ENCODE assay signal across 1 cellular context in genomic region chr9:130997925-130998595, GRCh38.
A peak's percentile ranks its signal among the peaks of the same experiment; 100 is the strongest.
TF ChIP-seq lines count a peak whose summit lies in the region.

No MANE protein-coding gene starts in this region.

TF ChIP-seq in HepG2, 621 proteins besides CTCF, POLR2A, EP300 and RAD21 (continued from another document and continues in another):
- no peak for TF ChIP-seq POLR2G (IDR thresholded peaks at IDR 0.05; ENCODE audit: low read depth, low read length)
- no peak for TF ChIP-seq NCOR1 (IDR thresholded peaks at IDR 0.05; ENCODE audit: borderline replicate concordance, low read length)
- TF ChIP-seq, protein P1, sequence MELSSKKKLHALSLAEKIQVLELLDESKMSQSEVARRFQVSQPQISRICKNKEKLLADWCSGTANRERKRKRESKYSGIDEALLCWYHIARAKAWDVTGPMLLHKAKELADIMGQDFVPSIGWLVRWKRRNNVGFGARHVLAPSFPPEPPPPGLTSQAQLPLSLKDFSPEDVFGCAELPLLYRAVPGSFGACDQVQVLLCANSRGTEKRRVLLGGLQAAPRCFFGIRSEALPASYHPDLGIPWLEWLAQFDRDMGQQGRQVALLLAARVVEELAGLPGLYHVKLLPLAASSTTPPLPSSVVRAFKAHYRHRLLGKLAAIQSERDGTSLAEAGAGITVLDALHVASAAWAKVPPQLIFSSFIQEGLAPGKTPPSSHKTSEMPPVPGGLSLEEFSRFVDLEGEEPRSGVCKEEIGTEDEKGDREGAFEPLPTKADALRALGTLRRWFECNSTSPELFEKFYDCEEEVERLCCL (CRISPR knock-in tag; IDR thresholded peaks at IDR 0.05; ENCODE audit: borderline replicate concordance), result no peak
- no peak for TF ChIP-seq MTA3 (CRISPR knock-in tag; IDR thresholded peaks at IDR 0.05)
- TF ChIP-seq ETV5 (CRISPR knock-in tag; IDR thresholded peaks at IDR 0.05; ENCODE audit: borderline replicate concordance), result no peak
- no peak for TF ChIP-seq PRMT3 (CRISPR knock-in tag; IDR thresholded peaks at IDR 0.05; ENCODE audit: borderline replicate concordance, low read depth)
- no peak for TF ChIP-seq ZUFSP (CRISPR knock-in tag; IDR thresholded peaks at IDR 0.05; ENCODE audit: borderline replicate concordance)
- TF ChIP-seq, protein P2, sequence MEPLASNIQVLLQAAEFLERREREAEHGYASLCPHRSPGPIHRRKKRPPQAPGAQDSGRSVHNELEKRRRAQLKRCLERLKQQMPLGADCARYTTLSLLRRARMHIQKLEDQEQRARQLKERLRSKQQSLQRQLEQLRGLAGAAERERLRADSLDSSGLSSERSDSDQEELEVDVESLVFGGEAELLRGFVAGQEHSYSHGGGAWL (CRISPR knock-in tag; IDR thresholded peaks at IDR 0.05), result no peak
- no peak for TF ChIP-seq MIXL1 (CRISPR knock-in tag; IDR thresholded peaks at IDR 0.05)
- no peak for TF ChIP-seq TSC22D2 (CRISPR knock-in tag; IDR thresholded peaks at IDR 0.05; ENCODE audit: borderline replicate concordance)
- TF ChIP-seq NCOA2 (CRISPR knock-in tag; IDR thresholded peaks at IDR 0.05), result no peak
- no peak for TF ChIP-seq YY1 (IDR thresholded peaks at IDR 0.05; ENCODE audit: insufficient read depth, insufficient replicate concordance, low read depth, low read length)
- 0 out of 2 replicates have a peak, but pooled peaks have one; percentile 35 for TF ChIP-seq SMAD1 (CRISPR knock-in tag; IDR thresholded peaks at IDR 0.05; ENCODE audit: borderline replicate concordance, low read depth)
- TF ChIP-seq ZNF687 (CRISPR knock-in tag; IDR thresholded peaks at IDR 0.05), result peak; percentile 51
- TF ChIP-seq ZNF772 (CRISPR knock-in tag; IDR thresholded peaks at IDR 0.05), result no peak
- TF ChIP-seq ZNF20 (CRISPR knock-in tag; IDR thresholded peaks at IDR 0.05), result no peak
- 0 out of 2 replicates have a peak, but pooled peaks have one; percentile 25 for TF ChIP-seq AHR (CRISPR knock-in tag; IDR thresholded peaks at IDR 0.05)
- TF ChIP-seq KDM2A (CRISPR knock-in tag; IDR thresholded peaks at IDR 0.05; ENCODE audit: borderline replicate concordance, low read depth), result peak; percentile 57; the same call in 1 of the 2 replicates
- TF ChIP-seq ZNF12 (CRISPR knock-in tag; IDR thresholded peaks at IDR 0.05), result no peak
- TF ChIP-seq GABPB1 (CRISPR knock-in tag; IDR thresholded peaks at IDR 0.05), result peak; percentile 33; the same call in 1 of the 2 replicates
- no peak for TF ChIP-seq JUND (CRISPR knock-in tag; IDR thresholded peaks at IDR 0.05)
- no peak for TF ChIP-seq NR0B2 (CRISPR knock-in tag; IDR thresholded peaks at IDR 0.05)
- TF ChIP-seq ZNF556 (CRISPR knock-in tag; IDR thresholded peaks at IDR 0.05; ENCODE audit: borderline replicate concordance), result no peak
- no peak for TF ChIP-seq ZNF446 (CRISPR knock-in tag; IDR thresholded peaks at IDR 0.05)
- TF ChIP-seq, protein P3, sequence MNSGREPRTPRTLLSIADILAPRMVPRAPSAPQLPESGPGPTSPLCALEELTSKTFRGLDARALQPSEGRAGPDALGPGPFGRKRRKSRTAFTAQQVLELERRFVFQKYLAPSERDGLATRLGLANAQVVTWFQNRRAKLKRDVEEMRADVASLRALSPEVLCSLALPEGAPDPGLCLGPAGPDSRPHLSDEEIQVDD (CRISPR knock-in tag; IDR thresholded peaks at IDR 0.05; ENCODE audit: borderline replicate concordance), result no peak
- TF ChIP-seq ZNF768 (CRISPR knock-in tag; IDR thresholded peaks at IDR 0.05), result peak; percentile 8; the same call in 1 of the 2 replicates
- no peak for TF ChIP-seq KAT7 (CRISPR knock-in tag; IDR thresholded peaks at IDR 0.05; ENCODE audit: borderline replicate concordance)
- no peak for TF ChIP-seq KDM1A (CRISPR knock-in tag; IDR thresholded peaks at IDR 0.05)
- 0 out of 2 replicates have a peak, but pooled peaks have one; percentile 22 for TF ChIP-seq ZNF501 (CRISPR knock-in tag; IDR thresholded peaks at IDR 0.05)
- TF ChIP-seq ZSCAN25 (CRISPR knock-in tag; IDR thresholded peaks at IDR 0.05), result no peak
- TF ChIP-seq NFIC (IDR thresholded peaks at IDR 0.05; ENCODE audit: low read length), result no peak
- TF ChIP-seq POLR2AphosphoS5 (IDR thresholded peaks at IDR 0.05; ENCODE audit: low read depth, low read length), result no peak
- TF ChIP-seq LCORL (IDR thresholded peaks at IDR 0.05), result no peak
- TF ChIP-seq LCORL (CRISPR knock-in tag; IDR thresholded peaks at IDR 0.05), result no peak
- no peak for TF ChIP-seq ZSCAN9 (CRISPR knock-in tag; IDR thresholded peaks at IDR 0.05; ENCODE audit: borderline replicate concordance)
- TF ChIP-seq, protein P4, sequence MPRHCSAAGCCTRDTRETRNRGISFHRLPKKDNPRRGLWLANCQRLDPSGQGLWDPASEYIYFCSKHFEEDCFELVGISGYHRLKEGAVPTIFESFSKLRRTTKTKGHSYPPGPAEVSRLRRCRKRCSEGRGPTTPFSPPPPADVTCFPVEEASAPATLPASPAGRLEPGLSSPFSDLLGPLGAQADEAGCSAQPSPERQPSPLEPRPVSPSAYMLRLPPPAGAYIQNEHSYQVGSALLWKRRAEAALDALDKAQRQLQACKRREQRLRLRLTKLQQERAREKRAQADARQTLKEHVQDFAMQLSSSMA (CRISPR knock-in tag; IDR thresholded peaks at IDR 0.05), result 0 out of 2 replicates have a peak, but pooled peaks have one; percentile 35
- TF ChIP-seq THAP11 (CRISPR knock-in tag; IDR thresholded peaks at IDR 0.05), result no peak; the same call in 1 of the 2 replicates
- TF ChIP-seq ZFP90 (CRISPR knock-in tag; IDR thresholded peaks at IDR 0.05; ENCODE audit: borderline replicate concordance), result no peak
- no peak for TF ChIP-seq ZNF354B (CRISPR knock-in tag; IDR thresholded peaks at IDR 0.05)
- TF ChIP-seq KLF6 (CRISPR knock-in tag; IDR thresholded peaks at IDR 0.05), result no peak
- no peak for TF ChIP-seq U2AF1 (optimal IDR thresholded peaks at IDR 0.05; ENCODE audit: low read depth, low read length)
- no peak for TF ChIP-seq SSRP1 (CRISPR knock-in tag; IDR thresholded peaks at IDR 0.05)
- no peak for TF ChIP-seq KLF13 (CRISPR knock-in tag; IDR thresholded peaks at IDR 0.05)
- no peak for TF ChIP-seq ZNF274 (CRISPR knock-in tag; IDR thresholded peaks at IDR 0.05)
- no peak for TF ChIP-seq MAFK (conservative IDR thresholded peaks at IDR 0.05 in 1 of 2, IDR thresholded peaks at IDR 0.05 in 1 of 2; ENCODE audit: low read length in 2 of 2)
- 0 out of 2 replicates have a peak, but pooled peaks have one; percentile 11 for TF ChIP-seq RXRA (CRISPR knock-in tag; IDR thresholded peaks at IDR 0.05)
- peak; percentile 64; the same call in 1 of the 2 replicates for TF ChIP-seq TFAP4 (IDR thresholded peaks at IDR 0.05; ENCODE audit: borderline replicate concordance, low read depth)
- no peak for TF ChIP-seq ZNF639 (CRISPR knock-in tag; conservative IDR thresholded peaks at IDR 0.05)
- no peak for TF ChIP-seq ZNF790 (CRISPR knock-in tag; IDR thresholded peaks at IDR 0.05; ENCODE audit: borderline replicate concordance)
- TF ChIP-seq ZNF704 (CRISPR knock-in tag; IDR thresholded peaks at IDR 0.05; ENCODE audit: borderline replicate concordance), result no peak
- TF ChIP-seq ZBTB34 (CRISPR knock-in tag; IDR thresholded peaks at IDR 0.05), result no peak
- no peak for TF ChIP-seq ZNF235 (CRISPR knock-in tag; IDR thresholded peaks at IDR 0.05; ENCODE audit: borderline replicate concordance)
- TF ChIP-seq ZNF816 (CRISPR knock-in tag; IDR thresholded peaks at IDR 0.05; ENCODE audit: borderline replicate concordance), result no peak
- TF ChIP-seq ZSCAN31 (CRISPR knock-in tag; IDR thresholded peaks at IDR 0.05; ENCODE audit: low read depth), result no peak
- 0 out of 2 replicates have a peak, but pooled peaks have one; percentile 22 for TF ChIP-seq PATZ1 (CRISPR knock-in tag; IDR thresholded peaks at IDR 0.05)
- TF ChIP-seq EZH2 (conservative IDR thresholded peaks at IDR 0.05; ENCODE audit: low read depth, low read length), result no peak
